Comparison of ENCODE assay signal across 8 cellular contexts in the genomic region with DNA sequence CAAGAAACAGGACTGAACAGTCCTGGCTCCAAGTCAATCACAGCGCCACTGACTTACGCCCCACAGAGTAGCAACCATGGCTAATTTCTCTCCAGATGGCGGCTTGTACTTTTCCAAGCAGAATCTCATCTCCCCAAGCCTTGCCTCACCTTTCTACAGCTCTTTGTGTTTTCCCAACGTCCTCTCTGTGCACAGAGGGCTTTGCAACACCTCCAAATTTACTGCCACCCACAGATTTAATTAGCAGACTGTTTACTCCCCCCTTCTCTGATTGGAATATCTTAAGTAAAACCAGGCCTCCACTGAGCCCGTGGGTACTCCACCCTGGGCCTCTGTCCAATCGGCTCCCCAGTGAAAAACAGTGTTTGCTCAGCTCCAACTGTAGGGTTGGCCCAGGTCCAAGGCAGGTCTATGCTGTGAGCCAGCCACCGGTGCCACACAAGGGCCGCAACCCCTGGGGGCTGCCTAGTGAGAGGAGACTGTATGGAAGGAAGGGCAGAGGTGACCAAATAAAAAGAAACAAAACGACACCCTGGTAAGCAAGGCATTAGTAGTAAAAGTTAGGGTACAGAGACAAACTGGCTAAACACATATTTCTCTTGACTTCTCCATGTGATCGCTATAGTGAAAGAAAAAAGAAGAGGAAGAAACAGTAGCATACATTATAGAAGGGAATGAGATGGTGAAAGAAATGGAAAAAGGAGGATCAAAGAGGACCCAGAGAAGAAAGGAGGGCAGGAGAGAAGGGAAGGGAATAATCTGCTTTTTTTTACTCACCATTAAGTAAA.
DNase-seq lines count a peak whose midpoint lies in the region; ATAC-seq and TF ChIP-seq lines count a peak whose summit lies in the region.

No MANE protein-coding gene starts in this region.

- peaks cover 8% of the 10 kb centered on the region for H3K4me1 ChIP-seq in BE2C
- H3K4me1 ChIP-seq in foreskin keratinocyte = no peaks in the 10 kb centered on the region

- no peak overlapping the region for H3K27ac ChIP-seq in foreskin keratinocyte
- no peak overlapping the region for H3K27ac ChIP-seq in coronary artery

- peak overlapping the region; percentile 27; the same call in 1 of the 2 replicates for H3K4me3 ChIP-seq in BE2C (ENCODE audit: low read depth, low read length)
- no peak overlapping the region for H3K4me3 ChIP-seq in coronary artery

- no peaks in the 10 kb centered on the region for H3K27me3 ChIP-seq in BE2C
- H3K27me3 ChIP-seq in foreskin keratinocyte = no peaks in the 10 kb centered on the region

- no peaks in the 10 kb centered on the region for H3K36me3 Mint-ChIP-seq in activated T-helper 2 cell treated with anti-CD3 and anti-CD28 coated beads, Interferon-gamma antibody, Interleukin-2, Interleukin-4, amounts not matched to agents 10 μg/mL and 5 μg/mL and 100 μg/mL, durations not matched to agents 14 hours and 24 hours and 36 hours (ENCODE audit: low read depth)

- H3K4me1 Mint-ChIP-seq in activated T-helper 2 cell treated with anti-CD3 and anti-CD28 coated beads, Interferon-gamma antibody, Interleukin-2, Interleukin-4, amounts not matched to agents 10 μg/mL and 5 μg/mL and 100 μg/mL, durations not matched to agents 14 hours and 24 hours and 36 hours (ENCODE audit: low read depth) = peaks cover 17% of the 10 kb centered on the region

- TF ChIP-seq CTCF in BE2C (IDR thresholded peaks at IDR 0.05; ENCODE audit: low read depth, low read length) = no peak
- no peak for TF ChIP-seq CTCF in foreskin keratinocyte (conservative IDR thresholded peaks at IDR 0.05)
- TF ChIP-seq CTCF in coronary artery (IDR thresholded peaks at IDR 0.05) = no peak

- no peaks in the 10 kb centered on the region for H3K36me3 ChIP-seq in BE2C

- H3K27me3 Mint-ChIP-seq in activated T-helper 2 cell treated with anti-CD3 and anti-CD28 coated beads, Interferon-gamma antibody, Interleukin-2, Interleukin-4, amounts not matched to agents 10 μg/mL and 5 μg/mL and 100 μg/mL, durations not matched to agents 14 hours and 24 hours and 36 hours (ENCODE audit: low read depth) = peaks cover 8% of the 10 kb centered on the region

- intact Hi-C loops in activated T-helper 2 cell treated with anti-CD3 and anti-CD28 coated beads, Interferon-gamma antibody, Interleukin-2, Interleukin-4, amounts not matched to agents 10 μg/mL and 5 μg/mL and 100 μg/mL, durations not matched to agents 14 hours and 24 hours and 36 hours (cut with micrococcal nuclease) = loop anchor here (10.0 kb wide), 1 partner anchor 56 kb away; no protein-coding TSS in a partner anchor

- no peak overlapping the region for H3K27ac Mint-ChIP-seq in activated T-helper 2 cell treated with anti-CD3 and anti-CD28 coated beads, Interferon-gamma antibody, Interleukin-2, Interleukin-4, amounts not matched to agents 10 μg/mL and 5 μg/mL and 100 μg/mL, durations not matched to agents 14 hours and 24 hours and 36 hours

- ATAC-seq in foreskin keratinocyte = peak; percentile 35
- ATAC-seq in HG03280 (IDR thresholded peaks at IDR 0.05; ENCODE audit: unreplicated experiment) = no peak
- no peak for ATAC-seq in HG03045 (IDR thresholded peaks at IDR 0.05; ENCODE audit: unreplicated experiment)

- no peaks in the 10 kb centered on the region for H3K9me3 ChIP-seq in BE2C

- peak; percentile 89 for DNase-seq in BE2C
- peak; percentile 97 for DNase-seq in NCI-H1417 treated with DMSO at 0.1 percent for 48 hours (lab: John Stamatoyannopoulos, UW)
- DNase-seq in NCI-H82 (lab: John Stamatoyannopoulos, UW) = peak; percentile 57
- DNase-seq in foreskin keratinocyte = no peak
- no peak for DNase-seq in activated T-helper 2 cell treated with anti-CD3 and anti-CD28 coated beads, Interferon-gamma antibody, Interleukin-2, Interleukin-4, amounts not matched to agents 10 μg/mL and 5 μg/mL and 100 μg/mL, durations not matched to agents 14 hours and 24 hours and 36 hours (ENCODE audit: low spot score)
- no peak for DNase-seq in coronary artery (ENCODE audit: low spot score)

- no peak overlapping the region for H3K4me3 Mint-ChIP-seq in activated T-helper 2 cell treated with anti-CD3 and anti-CD28 coated beads, Interferon-gamma antibody, Interleukin-2, Interleukin-4, amounts not matched to agents 10 μg/mL and 5 μg/mL and 100 μg/mL, durations not matched to agents 14 hours and 24 hours and 36 hours (ENCODE audit: low read depth)

- no peaks in the 10 kb centered on the region for H3K9me3 Mint-ChIP-seq in activated T-helper 2 cell treated with anti-CD3 and anti-CD28 coated beads, Interferon-gamma antibody, Interleukin-2, Interleukin-4, amounts not matched to agents 10 μg/mL and 5 μg/mL and 100 μg/mL, durations not matched to agents 14 hours and 24 hours and 36 hours

Comparison
In these comparisons a context has a peak if more than half of its experiments do, and no peak if none do; other contexts are left out.
1. DNase-seq: peak in BE2C (single experiment), NCI-H1417 treated with DMSO at 0.1 percent for 48 hours (single experiment) and NCI-H82 (single experiment); none in foreskin keratinocyte (0 of 2), activated T-helper 2 cell treated with anti-CD3 and anti-CD28 coated beads, Interferon-gamma antibody, Interleukin-2, Interleukin-4, amounts not matched to agents 10 μg/mL and 5 μg/mL and 100 μg/mL, durations not matched to agents 14 hours and 24 hours and 36 hours (single experiment) and coronary artery (single experiment).